ENCODE assay signal across 15 cellular contexts in genomic region chr18:55494441-55494840, GRCh38.
DNase-seq lines count a peak whose midpoint lies in the region; ATAC-seq and TF ChIP-seq lines count a peak whose summit lies in the region.
"Had no signal": no experiment of that assay in that cellular context is flagged by ENCODE, and none has a peak within 500 bp of the region (broad histone marks: within the 10 kb centered on the region; RNA-seq: fewer than 3 reads in every experiment).

No MANE protein-coding gene starts in this region.

- H3K4me1 ChIP-seq in HAP-1 (peaks cover 15% of the 10 kb centered on the region), Loucy (ENCODE audit: insufficient read depth, low read length, poor library complexity, severe bottlenecking) (peaks cover 33% of the 10 kb centered on the region)
- H3K4me1 ChIP-seq: A549 had no signal

- DNase-seq in HAP-1 (ENCODE audit: low spot score in 2 of 2) (peak; percentile 22 to 95), mesothelial cell of epicardium (ENCODE audit: low spot score in 2 of 2, unreplicated experiment in 2 of 2) (no peak), C1 segment of cervical spinal cord (lab: John Stamatoyannopoulos, UW) (no peak), head of caudate nucleus (no peak)
- DNase-seq: BE2C; CD4-positive, CD25-positive, alpha-beta regulatory T cell; DMS 273 treated with DMSO at 0.1 percent for 48 hours; HCEC 1CT had no signal

- H3K4me1 Mint-ChIP-seq in mesothelial cell of epicardium = peaks cover 34% of the 10 kb centered on the region

- no peak overlapping the region for H3K4me3 Mint-ChIP-seq in mesothelial cell of epicardium
- H3K4me3 Mint-ChIP-seq: CD4-positive, CD25-positive, alpha-beta regulatory T cell had no signal

- H2AFZ ChIP-seq in Loucy (ENCODE audit: low read length) = no peak overlapping the region

- no peaks in the 10 kb centered on the region for H3K9me2 ChIP-seq in Loucy (replicated peaks; ENCODE audit: low read depth, low read length)

- H3K4me2 ChIP-seq in Loucy (ENCODE audit: low read depth, low read length, poor library complexity, severe bottlenecking) = no peak overlapping the region
- H3K4me2 ChIP-seq: A549, KMS-11 had no signal

- intact Hi-C loops in head of caudate nucleus (cut with DNase I) = no loop called here

- H3F3A ChIP-seq in Loucy (ENCODE audit: low read depth) = no peaks in the 10 kb centered on the region

- H4K20me1 ChIP-seq in Loucy (ENCODE audit: insufficient read depth, low read length, poor library complexity, severe bottlenecking) = no peaks in the 10 kb centered on the region

- H3K36me3 Mint-ChIP-seq in mesothelial cell of epicardium = no peaks in the 10 kb centered on the region
- H3K36me3 Mint-ChIP-seq: CD4-positive, CD25-positive, alpha-beta regulatory T cell had no signal

- ATAC-seq in HG03196 (IDR thresholded peaks at IDR 0.05; ENCODE audit: unreplicated experiment) (no peak), GM18867 (IDR thresholded peaks at IDR 0.05; ENCODE audit: unreplicated experiment) (no peak)
- ATAC-seq: A549, GM12878 had no signal

- H3K9ac ChIP-seq in Loucy (ENCODE audit: low read depth, low read length, poor library complexity, severe bottlenecking) = peak overlapping the region; percentile 0
- H3K9ac ChIP-seq: KMS-11 had no signal

- H3K27me3 ChIP-seq in HAP-1 (ENCODE audit: low read depth) = no peaks in the 10 kb centered on the region
- H3K27me3 ChIP-seq in Loucy (ENCODE audit: insufficient read depth, low read length, poor library complexity, severe bottlenecking) = no peaks in the 10 kb centered on the region
- H3K27me3 ChIP-seq: BE2C had no signal

- H3K27ac Mint-ChIP-seq in mesothelial cell of epicardium = peak overlapping the region; percentile 35
- H3K27ac Mint-ChIP-seq: CD4-positive, CD25-positive, alpha-beta regulatory T cell; HFFc6 had no signal

- H3K27me3 Mint-ChIP-seq in mesothelial cell of epicardium (ENCODE audit: low read depth) = no peaks in the 10 kb centered on the region

- no peaks in the 10 kb centered on the region for H3K9me3 Mint-ChIP-seq in mesothelial cell of epicardium
- H3K9me3 Mint-ChIP-seq: HFFc6 had no signal

- peaks cover 14% of the 10 kb centered on the region; the same call in 1 of the 2 replicates for H3K79me2 ChIP-seq in Loucy (ENCODE audit: insufficient read depth, low read length)

- in situ Hi-C loops in HAP-1 (cut with MboI; ENCODE audit: low sequenced_read_pairs) = no loop called here

- TF ChIP-seq CTCF in Loucy (conservative IDR thresholded peaks at IDR 0.05; ENCODE audit: low read length) (no peak), mesothelial cell of epicardium (IDR thresholded peaks at IDR 0.05; ENCODE audit: unreplicated experiment) (no peak)

- no peaks in the 10 kb centered on the region for H3K9me3 ChIP-seq in HAP-1
- H3K9me3 ChIP-seq in Loucy (ENCODE audit: insufficient read depth, low read depth, low read length) = no peaks in the 10 kb centered on the region
- H3K9me3 ChIP-seq: A549, BE2C had no signal

- H3K36me3 ChIP-seq in HAP-1 (replicated peaks) (no peaks in the 10 kb centered on the region), Loucy (ENCODE audit: insufficient read depth, low read length) (no peaks in the 10 kb centered on the region)
- H3K36me3 ChIP-seq: BE2C had no signal

- H3K4me3 ChIP-seq in HAP-1 (no peak overlapping the region), Loucy (ENCODE audit: low read length, poor library complexity, severe bottlenecking) (no peak overlapping the region)
- H3K4me3 ChIP-seq: A549, GM12878 had no signal

Comparison
In these comparisons a context has a peak if more than half of its experiments do, and no peak if none do; other contexts are left out.
1. DNase-seq: peak in HAP-1 (2 of 2); none in mesothelial cell of epicardium (0 of 2), C1 segment of cervical spinal cord (0 of 14) and head of caudate nucleus (0 of 42).